Comparison of ENCODE assay signal across 10 cellular contexts in genomic region chr2:230691005-230691647, GRCh38. TPM values are rescaled to one million over a fixed set of nuclear protein-coding genes. Genes with fewer than 3 reads are reported as not detected.
DNase-seq lines count a peak whose midpoint lies in the region; ATAC-seq and TF ChIP-seq lines count a peak whose summit lies in the region.
"Had no signal": no experiment of that assay in that cellular context is flagged by ENCODE, and none has a peak within 500 bp of the region (broad histone marks: within the 10 kb centered on the region; RNA-seq: fewer than 3 reads in every experiment).

No MANE protein-coding gene starts in this region.

- peaks cover 5% of the 10 kb centered on the region for H3K36me3 Mint-ChIP-seq in MCF 10A (ENCODE audit: insufficient read depth, unreplicated experiment)
- H3K36me3 Mint-ChIP-seq: neural progenitor cell had no signal

- CTCF ChIA-PET in MCF 10A (lab: Yijun Ruan, JAX): interaction anchor here (0.6 kb wide), 2 partner anchors 21 to 1473 kb away, joined by 4 read pairs; no protein-coding TSS in a partner anchor

- H3K9me3 ChIP-seq in breast epithelium: no peaks in the 10 kb centered on the region
- H3K9me3 ChIP-seq in adipocyte (ENCODE audit: control insufficient read depth, low read length): no peaks in the 10 kb centered on the region

- ATAC-seq in GM19397 (IDR thresholded peaks at IDR 0.05; ENCODE audit: unreplicated experiment): no peak

- H3K27me3 ChIP-seq in breast epithelium (no peaks in the 10 kb centered on the region), adipocyte (replicated peaks; ENCODE audit: control insufficient read depth, insufficient read depth, low read length) (no peaks in the 10 kb centered on the region)
- H3K27me3 ChIP-seq: neural progenitor cell had no signal

- POLR2A ChIA-PET in MCF 10A (lab: Yijun Ruan, JAX): interaction anchor here (0.5 to 1.1 kb wide), 3 partner anchors 23 to 27 kb away, joined by 3 to 4 read pairs (median 4); no protein-coding TSS in a partner anchor

- no peak for TF ChIP-seq POLR2A in breast epithelium (IDR thresholded peaks at IDR 0.05)

- H3K4me1 ChIP-seq in breast epithelium (no peaks in the 10 kb centered on the region), adipocyte (ENCODE audit: control insufficient read depth, insufficient read depth, low read length) (peaks cover 16% of the 10 kb centered on the region)

- peaks cover 24% of the 10 kb centered on the region for H3K4me1 Mint-ChIP-seq in MCF 10A (ENCODE audit: insufficient read depth, unreplicated experiment)

- H3K9ac ChIP-seq in adipocyte (ENCODE audit: low read length): no peak overlapping the region
- H3K9ac ChIP-seq: neural progenitor cell had no signal

- intact Hi-C loops in MCF 10A (cut with micrococcal nuclease): no loop called here
- intact Hi-C loops in breast epithelium (cut with DNase I; ENCODE audit: low total_unique reads): no loop called here

- no peak overlapping the region for H3K4me3 ChIP-seq in breast epithelium
- no peak overlapping the region for H3K4me3 ChIP-seq in adipocyte (ENCODE audit: low read length)
- H3K4me3 ChIP-seq: neural progenitor cell had no signal

- no peaks in the 10 kb centered on the region for H3K36me3 ChIP-seq in breast epithelium
- H3K36me3 ChIP-seq in adipocyte (ENCODE audit: control insufficient read depth, insufficient read depth, low read length, severe bottlenecking): no peaks in the 10 kb centered on the region
- H3K36me3 ChIP-seq: neural progenitor cell had no signal

- H3K27ac ChIP-seq in breast epithelium: no peak overlapping the region
- H3K27ac ChIP-seq: neural progenitor cell had no signal

- no peak overlapping the region for H3K4me3 Mint-ChIP-seq in MCF 10A (ENCODE audit: unreplicated experiment)
- H3K4me3 Mint-ChIP-seq: neural progenitor cell had no signal

- no peaks in the 10 kb centered on the region for H3K27me3 Mint-ChIP-seq in MCF 10A (ENCODE audit: insufficient read depth, unreplicated experiment)

- DNase-seq in MCF 10A (ENCODE audit: unreplicated experiment) (peak; percentile 77), breast epithelium (ENCODE audit: low spot score in 2 of 2) (no peak), adipocyte (ENCODE audit: low read depth) (peak; percentile 25), iPS-NIHi11 (ENCODE audit: low spot score) (peak; percentile 67), NCI-H2171 treated with DMSO at 0.1 percent for 48 hours (lab: John Stamatoyannopoulos, UW) (no peak), NCI-H1436 (lab: John Stamatoyannopoulos, UW) (no peak)
- DNase-seq in stimulated activated naive CD4-positive, alpha-beta T cell (lab: John Stamatoyannopoulos, UW): no peak

- no peak for TF ChIP-seq CTCF in MCF 10A (IDR thresholded peaks at IDR 0.05; ENCODE audit: unreplicated experiment)
- TF ChIP-seq CTCF in breast epithelium (IDR thresholded peaks at IDR 0.05): no peak

- no peak overlapping the region for H3K27ac Mint-ChIP-seq in MCF 10A (ENCODE audit: low read depth, unreplicated experiment)
- H3K27ac Mint-ChIP-seq: activated T-helper 2 cell treated with anti-CD3 and anti-CD28 coated beads, Interferon-gamma antibody, Interleukin-2, Interleukin-4, amounts not matched to agents 10 μg/mL and 5 μg/mL and 100 μg/mL, durations not matched to agents 14 hours and 24 hours and 36 hours; neural progenitor cell had no signal

- BruUV-seq in MCF 10A (replicated peaks; lab: Mats Ljungman, UMichigan): no TSS peak

- no peaks in the 10 kb centered on the region for H3K9me3 Mint-ChIP-seq in MCF 10A (ENCODE audit: unreplicated experiment)
- H3K9me3 Mint-ChIP-seq: activated T-helper 2 cell treated with anti-CD3 and anti-CD28 coated beads, Interferon-gamma antibody, Interleukin-2, Interleukin-4, amounts not matched to agents 10 μg/mL and 5 μg/mL and 100 μg/mL, durations not matched to agents 14 hours and 24 hours and 36 hours; neural progenitor cell had no signal

RNA-seq across cellular contexts. Expression of gene CAB39, which starts 21.5 kb away (rescaled TPM):
- total RNA-seq in MCF 10A (2022): 76.9 and 91.7 TPM in 2 replicates
- total RNA-seq in breast epithelium: 10 to 100 TPM; 79.0 to 85.9 (median 83.4) TPM

Comparison
In these comparisons a context has a peak if more than half of its experiments do, and no peak if none do; other contexts are left out.
1. DNase-seq: peak in MCF 10A (single experiment), adipocyte (single experiment) and iPS-NIHi11 (single experiment); none in breast epithelium (0 of 2), stimulated activated naive CD4-positive, alpha-beta T cell (0 of 6), NCI-H2171 treated with DMSO at 0.1 percent for 48 hours (single experiment) and NCI-H1436 (single experiment).